Comparison of ENCODE assay signal across 12 cellular contexts in the genomic region with DNA sequence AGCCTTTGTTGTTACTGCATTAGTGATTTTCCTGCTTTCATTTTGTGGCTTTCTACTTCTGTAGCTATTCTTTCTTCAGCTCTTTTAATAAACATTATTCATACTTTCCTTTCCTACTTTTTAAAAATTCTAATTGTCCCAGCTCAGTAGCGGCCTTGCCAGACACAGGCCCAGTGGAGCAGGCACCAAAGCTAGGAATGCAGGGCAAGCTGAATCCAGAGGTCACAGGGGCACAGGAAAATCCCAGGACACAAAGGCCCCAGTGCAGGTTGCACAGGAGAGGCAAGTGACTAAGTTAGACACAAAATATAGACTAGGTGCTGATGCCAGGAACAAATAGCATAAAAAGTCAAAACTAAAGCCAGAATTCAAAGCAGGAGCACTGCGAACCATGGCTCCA. TPM values are rescaled to one million over a fixed set of nuclear protein-coding genes. Genes with fewer than 3 reads are reported as not detected.
"Had no signal": no experiment of that assay in that cellular context is flagged by ENCODE, and none has a peak within 500 bp of the region (broad histone marks: within the 10 kb centered on the region; RNA-seq: fewer than 3 reads in every experiment).

No MANE protein-coding gene starts in this region.

- H3K27ac ChIP-seq: sigmoid colon had no signal

- H3K4me3 Mint-ChIP-seq: activated CD4-positive, alpha-beta memory T cell treated with anti-CD3 and anti-CD28 coated beads, Interleukin-2, amount 10 ng/mL, durations not matched to agents 7 days and 5 days; naive thymus-derived CD8-positive, alpha-beta T cell had no signal

- H3K4me3 ChIP-seq: mucosa of descending colon, sigmoid colon had no signal

- H3K27me3 ChIP-seq: sigmoid colon had no signal

- ATAC-seq: esophagus mucosa; mucosa of descending colon; naive thymus-derived CD8-positive, alpha-beta T cell had no signal

- H3K9me3 Mint-ChIP-seq: naive thymus-derived CD8-positive, alpha-beta T cell had no signal

- H3K36me3 Mint-ChIP-seq: naive thymus-derived CD8-positive, alpha-beta T cell had no signal

- H3K27me3 Mint-ChIP-seq: naive thymus-derived CD8-positive, alpha-beta T cell had no signal

- DNase-seq: activated CD4-positive, alpha-beta memory T cell treated with anti-CD3 and anti-CD28 coated beads, Interleukin-2, amount 10 ng/mL, durations not matched to agents 7 days and 5 days; activated CD4-positive, alpha-beta T cell treated with anti-CD3 and anti-CD28 coated beads for 1 hour; activated CD8-positive, alpha-beta memory T cell treated with anti-CD3 and anti-CD28 coated beads, Interleukin-2, amount 50 U/mL, for 4 hours; caudate nucleus; cortex of kidney; glutamatergic neuron; mucosa of descending colon; naive thymus-derived CD8-positive, alpha-beta T cell; sigmoid colon; stimulated activated CD4-positive, alpha-beta T cell treated with anti-CD3 and anti-CD28 coated beads, Interleukin-2, amount 100 ng/mL, for 48 hours; stimulated activated naive CD4-positive, alpha-beta T cell treated with Interleukin-2 at 50 U/mL for 16 hours had no signal

- H3K9me3 ChIP-seq: mucosa of descending colon, sigmoid colon had no signal

- H3K36me3 ChIP-seq: sigmoid colon had no signal

RNA-seq across cellular contexts. Expression of gene CCDC80, which starts 49.0 kb away (rescaled TPM):
- total RNA-seq: naive thymus-derived CD8-positive, alpha-beta T cell had no signal
